ENCODE assay signal across 12 cellular contexts in genomic region chr4:123325241-123325681, GRCh38.
A peak's percentile ranks its signal among the peaks of the same experiment; 100 is the strongest.
DNase-seq lines count a peak whose midpoint lies in the region; ATAC-seq, FAIRE-seq and TF ChIP-seq lines count a peak whose summit lies in the region.
"Had no signal": no experiment of that assay in that cellular context is flagged by ENCODE, and none has a peak within 500 bp of the region (broad histone marks: within the 10 kb centered on the region; RNA-seq: fewer than 3 reads in every experiment).

No MANE protein-coding gene starts in this region.

- no peaks in the 10 kb centered on the region for H3K4me1 ChIP-seq in kidney (ENCODE audit: control insufficient read depth in 1 of 2, insufficient read depth in 1 of 2, low read depth in 1 of 2, low read length in 2 of 2)

- no peak overlapping the region for H3K27ac ChIP-seq in kidney (ENCODE audit: low read depth in 2 of 2, low read length in 2 of 2)

- H3K9me3 ChIP-seq in kidney (ENCODE audit: control insufficient read depth in 1 of 2, low read length in 2 of 2) = peaks cover 0 to 9% of the 10 kb centered on the region in 2 donors

- TF ChIP-seq CTCF in GM10266 (IDR thresholded peaks at IDR 0.05; ENCODE audit: control insufficient read depth, insufficient read depth, low read depth, missing control alignments) (no peak), HFFc6 (IDR thresholded peaks at IDR 0.05) (no peak), kidney (IDR thresholded peaks at IDR 0.05; ENCODE audit: borderline replicate concordance, extremely low read depth, insufficient read depth) (no peak)

- intact Hi-C loops in kidney (cut with DNase I) = no loop called here

- ATAC-seq in GM19467 (IDR thresholded peaks at IDR 0.05; ENCODE audit: unreplicated experiment) (peak; percentile 99), HG03108 (IDR thresholded peaks at IDR 0.05; ENCODE audit: unreplicated experiment) (peak; percentile 96)
- ATAC-seq: PC-3 had no signal

- H3K4me3 ChIP-seq in kidney (ENCODE audit: low read length in 2 of 2) = no peak overlapping the region

- no peak overlapping the region for H3K4me3 Mint-ChIP-seq in HFFc6
- H3K4me3 Mint-ChIP-seq: CD4-positive, CD25-positive, alpha-beta regulatory T cell; neural crest cell had no signal

- DNase-seq in GM10266 (ENCODE audit: extremely low spot score) (peak; percentile 49), SIG-M5 treated with dmso at 0.1 percent for 504 hours (lab: John Stamatoyannopoulos, UW; ENCODE audit: unreplicated experiment) (peak; percentile 94), COR-L47 (lab: John Stamatoyannopoulos, UW) (no peak), NCI-H187 (lab: John Stamatoyannopoulos, UW) (no peak), HFFc6 (no peak), kidney (no peak)
- DNase-seq: activated CD8-positive, alpha-beta memory T cell treated with anti-CD3 and anti-CD28 coated beads, Interleukin-2, amount 50 U/mL, for 48 hours; CD4-positive, CD25-positive, alpha-beta regulatory T cell; PC-3 had no signal

- H3K36me3 Mint-ChIP-seq in HFFc6 (ENCODE audit: low read depth) = peaks cover 15% of the 10 kb centered on the region
- H3K36me3 Mint-ChIP-seq: CD4-positive, CD25-positive, alpha-beta regulatory T cell had no signal

- no peak overlapping the region for H3K9ac ChIP-seq in kidney (ENCODE audit: low read length in 2 of 2)

- H3K9me3 Mint-ChIP-seq in HFFc6 = peaks cover 15% of the 10 kb centered on the region

- H3K27me3 Mint-ChIP-seq in HFFc6 (ENCODE audit: insufficient read depth) = no peaks in the 10 kb centered on the region
- H3K27me3 Mint-ChIP-seq: CD4-positive, CD25-positive, alpha-beta regulatory T cell had no signal

- H3K36me3 ChIP-seq in kidney (ENCODE audit: control insufficient read depth in 1 of 2, insufficient read depth in 2 of 2, low read length in 2 of 2) = no peaks in the 10 kb centered on the region

- H3K4me1 Mint-ChIP-seq in HFFc6 (ENCODE audit: low read depth) = peaks cover 5% of the 10 kb centered on the region; the same call in 1 of the 2 replicates
- H3K4me1 Mint-ChIP-seq: CD4-positive, CD25-positive, alpha-beta regulatory T cell had no signal

- no peak overlapping the region for H3K27ac Mint-ChIP-seq in HFFc6
- H3K27ac Mint-ChIP-seq: CD4-positive, CD25-positive, alpha-beta regulatory T cell had no signal

- FAIRE-seq in kidney (lab: Jason Lieb, UNC) = no peak

Comparison
In these comparisons a context has a peak if more than half of its experiments do, and no peak if none do; other contexts are left out.
1. DNase-seq: peak in GM10266 (single experiment) and SIG-M5 treated with dmso at 0.1 percent for 504 hours (single experiment); none in COR-L47 (single experiment), NCI-H187 (0 of 2), HFFc6 (single experiment) and kidney (single experiment).